Comparison of ENCODE assay signal across 29 cellular contexts in the genomic region with DNA sequence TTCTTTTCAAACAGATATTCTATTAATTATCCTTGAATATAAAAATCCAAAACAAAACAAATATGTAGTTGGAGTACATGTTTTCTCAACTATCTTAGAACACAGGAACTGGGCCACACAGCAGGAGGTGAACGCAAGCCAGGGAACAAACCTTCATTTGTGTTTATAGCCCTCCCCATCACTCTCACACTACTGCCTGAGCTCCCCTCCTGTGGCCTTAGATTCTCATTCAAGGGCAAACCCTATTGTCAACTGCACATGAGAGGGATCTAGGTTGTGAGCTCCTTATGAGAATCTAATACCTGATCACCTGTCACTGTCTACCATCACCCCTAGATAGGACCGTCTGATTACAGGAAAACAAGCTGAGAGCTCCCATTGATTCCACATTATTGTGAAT.
"Had no signal": no experiment of that assay in that cellular context is flagged by ENCODE, and none has a peak within 500 bp of the region (broad histone marks: within the 10 kb centered on the region; RNA-seq: fewer than 3 reads in every experiment).

No MANE protein-coding gene starts in this region.

- DNase-seq: activated CD4-positive, alpha-beta T cell treated with anti-CD3 and anti-CD28 coated beads for 1 hour; activated CD4-positive, alpha-beta T cell treated with anti-CD3 and anti-CD28 coated beads for 48 hours; activated CD4-positive, alpha-beta T cell treated with anti-CD3 and anti-CD28 coated beads, Interleukin-2, amount 50 U/mL, for 1 hour; activated CD4-positive, alpha-beta T cell treated with anti-CD3 and anti-CD28 coated beads, Interleukin-2, amount 50 U/mL, for 48 hours; activated CD8-positive, alpha-beta memory T cell treated with anti-CD3 and anti-CD28 coated beads for 24 hours; activated CD8-positive, alpha-beta T cell treated with anti-CD3 and anti-CD28 coated beads for 36 hours; activated effector memory CD4-positive, alpha-beta T cell treated with anti-CD3 and anti-CD28 coated beads, Interleukin-2, amount 50 U/mL, for 16 hours; activated naive CD4-positive, alpha-beta T cell; activated naive CD4-positive, alpha-beta T cell treated with anti-CD3 and anti-CD28 coated beads, Interleukin-2, amount 10 ng/mL, durations not matched to agents 7 days and 5 days; activated naive CD8-positive, alpha-beta T cell treated with anti-CD3 and anti-CD28 coated beads, Interleukin-2, amount 10 ng/mL, durations not matched to agents 7 days and 5 days; activated T-cell treated with anti-CD3 and anti-CD28 coated beads, Interleukin-2, amount 50 U/mL, for 4 hours; amniotic stem cell; anterior cingulate cortex; brain microvascular endothelial cell; dorsolateral prefrontal cortex; effector memory CD4-positive, alpha-beta T cell; endodermal cell; foreskin fibroblast; head of caudate nucleus; T-helper 1 cell; T-helper 17 cell; T1000 had no signal

- H3K27ac Mint-ChIP-seq: activated CD8-positive, alpha-beta T cell treated with anti-CD3 and anti-CD28 coated beads for 36 hours; activated naive CD4-positive, alpha-beta T cell treated with anti-CD3 and anti-CD28 coated beads, Interleukin-2, amount 10 ng/mL, durations not matched to agents 7 days and 5 days; activated naive CD4-positive, alpha-beta T cell treated with anti-CD3 and anti-CD28 coated beads, Interleukin-2, amount 50 U/mL, for 72 hours; activated naive CD8-positive, alpha-beta T cell treated with anti-CD3 and anti-CD28 coated beads, Interleukin-2, amount 10 ng/mL, durations not matched to agents 7 days and 5 days; activated T-helper 17 cell treated with anti-CD3 and anti-CD28 coated beads, Interleukin-2, amount 50 U/mL, for 72 hours; dendritic cell treated with granulocyte-macrophage colony-stimulating factor and Interleukin-4, amounts not matched to agents 40 ng/mL and 50 ng/mL, for 4 days; endodermal cell; T-helper 17 cell; T-helper 2 cell treated with Interferon-gamma antibody and Interleukin-4, amounts not matched to agents 5 μg/mL and 100 μg/mL, for 36 hours had no signal

- H3K27me3 Mint-ChIP-seq: activated CD8-positive, alpha-beta T cell treated with anti-CD3 and anti-CD28 coated beads for 36 hours; activated naive CD4-positive, alpha-beta T cell treated with anti-CD3 and anti-CD28 coated beads, Interleukin-2, amount 10 ng/mL, durations not matched to agents 7 days and 5 days; activated naive CD8-positive, alpha-beta T cell treated with anti-CD3 and anti-CD28 coated beads, Interleukin-2, amount 10 ng/mL, durations not matched to agents 7 days and 5 days; activated T-helper 17 cell treated with anti-CD3 and anti-CD28 coated beads, Interleukin-2, amount 50 U/mL, for 72 hours; central memory CD8-positive, alpha-beta T cell; dendritic cell treated with granulocyte-macrophage colony-stimulating factor and Interleukin-4, amounts not matched to agents 40 ng/mL and 50 ng/mL, for 4 days; T-helper 17 cell had no signal

- H3K36me3 Mint-ChIP-seq: activated naive CD4-positive, alpha-beta T cell treated with anti-CD3 and anti-CD28 coated beads, Interleukin-2, amount 10 ng/mL, durations not matched to agents 7 days and 5 days; activated naive CD4-positive, alpha-beta T cell treated with anti-CD3 and anti-CD28 coated beads, Interleukin-2, amount 50 U/mL, for 72 hours; activated naive CD8-positive, alpha-beta T cell treated with anti-CD3 and anti-CD28 coated beads, Interleukin-2, amount 10 ng/mL, durations not matched to agents 7 days and 5 days had no signal

- H3K36me3 ChIP-seq: brain microvascular endothelial cell had no signal

- H3K4me1 Mint-ChIP-seq: activated naive CD4-positive, alpha-beta T cell treated with anti-CD3 and anti-CD28 coated beads, Interleukin-2, amount 10 ng/mL, durations not matched to agents 7 days and 5 days; activated naive CD8-positive, alpha-beta T cell treated with anti-CD3 and anti-CD28 coated beads, Interleukin-2, amount 10 ng/mL, durations not matched to agents 7 days and 5 days; activated T-helper 17 cell treated with anti-CD3 and anti-CD28 coated beads, Interleukin-2, amount 50 U/mL, for 72 hours; central memory CD8-positive, alpha-beta T cell; T-helper 17 cell had no signal

- H3K9me3 Mint-ChIP-seq: endodermal cell had no signal

- ATAC-seq: activated CD8-positive, alpha-beta T cell treated with anti-CD3 and anti-CD28 coated beads for 36 hours; activated naive CD4-positive, alpha-beta T cell treated with anti-CD3 and anti-CD28 coated beads, Interleukin-2, amount 50 U/mL, for 72 hours; activated T-cell treated with anti-CD3 and anti-CD28 coated beads, Interleukin-2, amount 50 U/mL, for 4 hours; activated T-helper 17 cell treated with anti-CD3 and anti-CD28 coated beads, Interleukin-2, amount 50 U/mL, for 72 hours; esophagus mucosa; T-helper 17 cell had no signal

- H3K27me3 ChIP-seq: brain microvascular endothelial cell, dorsolateral prefrontal cortex had no signal

- H3K4me3 Mint-ChIP-seq: activated CD8-positive, alpha-beta T cell treated with anti-CD3 and anti-CD28 coated beads for 36 hours; activated naive CD4-positive, alpha-beta T cell treated with anti-CD3 and anti-CD28 coated beads, Interleukin-2, amount 10 ng/mL, durations not matched to agents 7 days and 5 days; activated naive CD8-positive, alpha-beta T cell treated with anti-CD3 and anti-CD28 coated beads, Interleukin-2, amount 10 ng/mL, durations not matched to agents 7 days and 5 days; activated T-cell treated with anti-CD3 and anti-CD28 coated beads, Interleukin-2, amount 50 U/mL, for 4 hours; activated T-helper 17 cell treated with anti-CD3 and anti-CD28 coated beads, Interleukin-2, amount 50 U/mL, for 72 hours; central memory CD8-positive, alpha-beta T cell; dendritic cell treated with granulocyte-macrophage colony-stimulating factor and Interleukin-4, amounts not matched to agents 40 ng/mL and 50 ng/mL, for 4 days; endodermal cell; T-helper 17 cell; T-helper 2 cell treated with Interferon-gamma antibody and Interleukin-4, amounts not matched to agents 5 μg/mL and 100 μg/mL, for 36 hours had no signal

- H3K4me3 ChIP-seq: coronary artery, dorsolateral prefrontal cortex had no signal

- H3K27ac ChIP-seq: brain microvascular endothelial cell, coronary artery, dorsolateral prefrontal cortex had no signal
